13 cellular contexts compared by ENCODE assay signal in genomic region chr7:150321788-150322113, GRCh38. TPM values are rescaled to one million over a fixed set of nuclear protein-coding genes. Genes with fewer than 3 reads are reported as not detected.
DNase-seq lines count a peak whose midpoint lies in the region; ATAC-seq and TF ChIP-seq lines count a peak whose summit lies in the region.
"Had no signal": no experiment of that assay in that cellular context is flagged by ENCODE, and none has a peak within 500 bp of the region (broad histone marks: within the 10 kb centered on the region; RNA-seq: fewer than 3 reads in every experiment).

No MANE protein-coding gene starts in this region.

- H3K27me3 Mint-ChIP-seq in T-helper 1 cell treated with Interleukin-12 subunit alpha and Interleukin-12 subunit beta and Interleukin-4 antibody, amounts not matched to agents 30 μg/mL and 1 μg/mL, for 36 hours (ENCODE audit: low read depth): no peaks in the 10 kb centered on the region

- peak overlapping the region; percentile 99 for H3K27ac Mint-ChIP-seq in T-helper 1 cell treated with Interleukin-12 subunit alpha and Interleukin-12 subunit beta and Interleukin-4 antibody, amounts not matched to agents 30 μg/mL and 1 μg/mL, for 36 hours

- H3K4me2 ChIP-seq in OCI-LY1 (ENCODE audit: low read length) (peak overlapping the region; percentile 93), trophoblast cell (ENCODE audit: low read length) (no peak overlapping the region)

- H3K4ac ChIP-seq in trophoblast cell (ENCODE audit: low read depth, low read length): no peak overlapping the region

- H2BK12ac ChIP-seq in trophoblast cell (ENCODE audit: low read length): peak overlapping the region; percentile 55

- H3K79me1 ChIP-seq in trophoblast cell (ENCODE audit: low read length): peaks cover 37% of the 10 kb centered on the region

- WGBS in trophoblast cell (ENCODE audit: extremely low coverage, insufficient coverage, insufficient read length): no CpG with 5 or more reads among the region's 3 CpGs

- H4K20me1 ChIP-seq in OCI-LY1 (ENCODE audit: insufficient read depth, low read length): no peaks in the 10 kb centered on the region

- peak overlapping the region; percentile 42 for H3K14ac ChIP-seq in trophoblast cell (ENCODE audit: low read length)

- peak overlapping the region; percentile 1 for H2BK5ac ChIP-seq in trophoblast cell (ENCODE audit: low read depth, low read length, poor library complexity)

- peak overlapping the region; percentile 6 for H2AK5ac ChIP-seq in trophoblast cell (ENCODE audit: low read length)

- no peak overlapping the region for H4K8ac ChIP-seq in trophoblast cell (ENCODE audit: low read depth, low read length)

- H3K9me3 ChIP-seq in OCI-LY1 (ENCODE audit: low read length) (no peaks in the 10 kb centered on the region), trophoblast cell (ENCODE audit: insufficient read depth, low read depth, low read length) (peaks cover 3% of the 10 kb centered on the region)
- H3K9me3 ChIP-seq: heart right ventricle, sigmoid colon had no signal

- H3K4me3 ChIP-seq in OCI-LY1 (ENCODE audit: low read depth, low read length, poor library complexity, severe bottlenecking): peak overlapping the region; percentile 81
- H3K4me3 ChIP-seq in coronary artery: no peak overlapping the region
- H3K4me3 ChIP-seq in trophoblast cell (ENCODE audit: low read depth, low read length): no peak overlapping the region

- H3K9me2 ChIP-seq in OCI-LY1 (ENCODE audit: low read depth, low read length): no peaks in the 10 kb centered on the region

- TF ChIP-seq CTCF in OCI-LY1 (IDR thresholded peaks at IDR 0.05; ENCODE audit: low read length) (no peak), coronary artery (IDR thresholded peaks at IDR 0.05) (no peak)

- H3K23ac ChIP-seq in trophoblast cell (ENCODE audit: low read length): no peak overlapping the region

- H3K27me3 ChIP-seq in OCI-LY1 (ENCODE audit: insufficient read depth, low read length): no peaks in the 10 kb centered on the region
- no peaks in the 10 kb centered on the region for H3K27me3 ChIP-seq in trophoblast cell (ENCODE audit: insufficient read depth, low read length)
- H3K27me3 ChIP-seq: sigmoid colon had no signal

- H3K9ac ChIP-seq in OCI-LY1 (ENCODE audit: low read length) (no peak overlapping the region; the same call in 1 of the 2 replicates), trophoblast cell (ENCODE audit: low read length) (no peak overlapping the region)

- H3K79me2 ChIP-seq in OCI-LY1 (ENCODE audit: insufficient read depth, low read length) (no peaks in the 10 kb centered on the region), trophoblast cell (ENCODE audit: control insufficient read depth, insufficient read depth, low read length, poor library complexity) (peaks cover 2% of the 10 kb centered on the region)

- H3K4me3 Mint-ChIP-seq in T-helper 1 cell treated with Interleukin-12 subunit alpha and Interleukin-12 subunit beta and Interleukin-4 antibody, amounts not matched to agents 30 μg/mL and 1 μg/mL, for 36 hours: peak overlapping the region; percentile 96

- H3K36me3 Mint-ChIP-seq in T-helper 1 cell treated with Interleukin-12 subunit alpha and Interleukin-12 subunit beta and Interleukin-4 antibody, amounts not matched to agents 30 μg/mL and 1 μg/mL, for 36 hours (ENCODE audit: low read depth): peaks cover 44% of the 10 kb centered on the region

- H3K36me3 ChIP-seq in OCI-LY1 (ENCODE audit: insufficient read depth, low read length) (peaks cover 17% of the 10 kb centered on the region), trophoblast cell (ENCODE audit: control insufficient read depth in 1 of 2, insufficient read depth in 2 of 2, low read length in 2 of 2) (no peaks in the 10 kb centered on the region)

- H2AFZ ChIP-seq in OCI-LY1 (ENCODE audit: low read length) (no peak overlapping the region), trophoblast cell (ENCODE audit: insufficient read depth, low read length, poor library complexity) (no peak overlapping the region)

- H4K91ac ChIP-seq in trophoblast cell (ENCODE audit: low read depth, low read length): peak overlapping the region; percentile 7

- no peak for DNase-seq in T-helper 1 cell
- peak; percentile 58 for DNase-seq in coronary artery (ENCODE audit: low spot score)
- no peak for DNase-seq in trophoblast cell
- DNase-seq in 8988T: no peak
- DNase-seq: amniotic stem cell, DMS79 treated with DMSO at 0.1 percent for 48 hours, heart right ventricle, NCI-H2107, sigmoid colon had no signal

- peak overlapping the region; percentile 2 for H2BK120ac ChIP-seq in trophoblast cell (ENCODE audit: insufficient read depth, low read length, poor library complexity)

- H3K27ac ChIP-seq in OCI-LY1 (ENCODE audit: low read depth, low read length, poor library complexity, severe bottlenecking): no peak overlapping the region
- no peak overlapping the region for H3K27ac ChIP-seq in coronary artery
- H3K27ac ChIP-seq in trophoblast cell (ENCODE audit: low read depth, low read length): no peak overlapping the region

- peaks cover 24% of the 10 kb centered on the region for H3K4me1 ChIP-seq in OCI-LY1 (ENCODE audit: insufficient read depth, low read length, severe bottlenecking)
- peaks cover 21 to 25% of the 10 kb centered on the region in 2 experiments for H3K4me1 ChIP-seq in trophoblast cell (ENCODE audit: control insufficient read depth in 1 of 2, insufficient read depth in 2 of 2, low read length in 2 of 2)

- no peak overlapping the region for H4K12ac ChIP-seq in trophoblast cell (ENCODE audit: low read depth, low read length)

- H3K4me1 Mint-ChIP-seq in T-helper 1 cell treated with Interleukin-12 subunit alpha and Interleukin-12 subunit beta and Interleukin-4 antibody, amounts not matched to agents 30 μg/mL and 1 μg/mL, for 36 hours (ENCODE audit: low read depth): peaks cover 46% of the 10 kb centered on the region

- no peaks in the 10 kb centered on the region for H3K9me3 Mint-ChIP-seq in T-helper 1 cell treated with Interleukin-12 subunit alpha and Interleukin-12 subunit beta and Interleukin-4 antibody, amounts not matched to agents 30 μg/mL and 1 μg/mL, for 36 hours

- H3K18ac ChIP-seq in trophoblast cell (ENCODE audit: low read length): no peak overlapping the region

- H3F3A ChIP-seq in OCI-LY1 (ENCODE audit: insufficient read depth, low read length): no peaks in the 10 kb centered on the region

- ATAC-seq in HG03159 (IDR thresholded peaks at IDR 0.05; ENCODE audit: unreplicated experiment) (no peak), GM21423 (IDR thresholded peaks at IDR 0.05; ENCODE audit: unreplicated experiment) (no peak)

RNA-seq across cellular contexts. Expression of gene LRRC61, which starts 1.4 kb away (rescaled TPM):
- 0.15 and 0.32 TPM in 2 replicates for polyA plus RNA-seq in trophoblast cell (2013)

RNA-seq across cellular contexts. Expression of gene ACTR3C, which starts 1.6 kb away (rescaled TPM):
- 0.03 and 0.11 TPM in 2 replicates for polyA plus RNA-seq in trophoblast cell (2013)

RNA-seq across cellular contexts. Expression of gene RARRES2, which starts 19.7 kb away (rescaled TPM):
- 149 and 152 TPM in 2 replicates for polyA plus RNA-seq in trophoblast cell (2013)

RNA-seq across cellular contexts. Expression of gene REPIN1, which starts 46.9 kb away (rescaled TPM):
- polyA plus RNA-seq in trophoblast cell (2013): 165 and 168 TPM in 2 replicates

RNA-seq across cellular contexts. Expression of gene ZNF775, which starts 57.4 kb away (rescaled TPM):
- 7.7 TPM in 2 replicates for polyA plus RNA-seq in trophoblast cell (2013)
